In the genomic region with DNA sequence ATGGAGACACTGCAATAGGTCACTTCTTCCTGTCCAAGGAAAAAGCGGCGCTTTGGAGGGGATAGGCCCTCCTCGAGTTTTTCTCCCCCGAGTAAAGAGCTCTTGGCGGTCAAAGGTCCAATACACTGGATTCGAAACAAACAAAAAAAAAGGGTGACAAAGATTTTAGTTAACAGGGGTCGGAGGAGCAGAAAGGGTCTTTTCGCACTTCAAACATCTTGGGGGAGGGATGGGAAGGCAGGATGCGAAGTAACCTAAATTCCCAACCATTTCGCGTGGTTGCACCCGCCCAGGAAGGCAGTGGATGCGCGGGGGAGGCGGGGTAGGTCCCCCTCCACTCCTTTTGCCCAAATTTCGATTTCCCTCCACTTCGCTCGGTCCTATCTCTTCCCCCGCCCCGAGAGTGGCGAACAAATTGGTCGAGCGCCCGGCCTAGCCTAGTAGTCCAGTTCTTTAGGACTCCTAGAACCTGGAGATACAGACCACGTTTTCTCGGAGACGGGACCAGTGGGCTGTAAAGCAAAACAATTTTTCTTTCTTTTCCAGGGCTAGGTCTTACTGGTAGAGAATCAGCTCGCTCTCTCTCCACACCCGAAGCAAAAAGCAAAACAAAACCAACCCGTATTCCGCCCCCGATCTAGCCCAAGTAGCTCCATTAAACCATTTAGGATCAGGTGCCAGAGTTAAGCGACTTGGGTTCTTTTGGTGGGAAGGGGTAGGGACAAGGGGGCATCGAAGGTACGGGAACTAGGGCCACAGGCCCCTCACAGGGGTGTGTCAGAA, we compare ENCODE assay signal across 8 cellular contexts. TPM values are rescaled to one million over a fixed set of nuclear protein-coding genes. Genes with fewer than 3 reads are reported as not detected.
DNase-seq lines count a peak whose midpoint lies in the region; ATAC-seq and TF ChIP-seq lines count a peak whose summit lies in the region.

No MANE protein-coding gene starts in this region.

- peaks cover 10% of the 10 kb centered on the region for H3K4me1 Mint-ChIP-seq in activated CD8-positive, alpha-beta memory T cell treated with anti-CD3 and anti-CD28 coated beads, Interleukin-2, amount 10 ng/mL, durations not matched to agents 7 days and 5 days
- peaks cover 15% of the 10 kb centered on the region for H3K4me1 Mint-ChIP-seq in activated naive CD4-positive, alpha-beta T cell treated with anti-CD3 and anti-CD28 coated beads, Interleukin-2, amount 50 U/mL, for 24 hours
- H3K4me1 Mint-ChIP-seq in glutamatergic neuron (ENCODE audit: low read depth, unreplicated experiment), result peaks cover 6% of the 10 kb centered on the region

- peak overlapping the region; percentile 88 for H3K4me3 Mint-ChIP-seq in activated CD8-positive, alpha-beta memory T cell treated with anti-CD3 and anti-CD28 coated beads, Interleukin-2, amount 10 ng/mL, durations not matched to agents 7 days and 5 days
- peak overlapping the region; percentile 99 for H3K4me3 Mint-ChIP-seq in activated naive CD4-positive, alpha-beta T cell treated with anti-CD3 and anti-CD28 coated beads, Interleukin-2, amount 50 U/mL, for 24 hours
- H3K4me3 Mint-ChIP-seq in glutamatergic neuron (ENCODE audit: unreplicated experiment), result peak overlapping the region; percentile 94

- CTCF ChIA-PET in activated CD8-positive, alpha-beta memory T cell treated with anti-CD3 and anti-CD28 coated beads, Interleukin-2, amount 10 ng/mL, durations not matched to agents 7 days and 5 days (lab: Charles Lee), result interaction anchor here (0.7 to 3.8 kb wide), 3 partner anchors 20 to 395 kb away, joined by 3 to 28 read pairs (median 3); no protein-coding TSS in a partner anchor

- no peak for TF ChIP-seq CTCF in glutamatergic neuron (IDR thresholded peaks at IDR 0.05; ENCODE audit: partially characterized antibody, unreplicated experiment)

- ATAC-seq in activated CD8-positive, alpha-beta memory T cell treated with anti-CD3 and anti-CD28 coated beads, Interleukin-2, amount 10 ng/mL, durations not matched to agents 7 days and 5 days, result peak; percentile 2
- no peak for ATAC-seq in GM21360 (IDR thresholded peaks at IDR 0.05; ENCODE audit: unreplicated experiment)

- H3K27ac Mint-ChIP-seq in activated CD8-positive, alpha-beta memory T cell treated with anti-CD3 and anti-CD28 coated beads, Interleukin-2, amount 10 ng/mL, durations not matched to agents 7 days and 5 days, result peak overlapping the region; percentile 98
- peak overlapping the region; percentile 99 for H3K27ac Mint-ChIP-seq in activated naive CD4-positive, alpha-beta T cell treated with anti-CD3 and anti-CD28 coated beads, Interleukin-2, amount 50 U/mL, for 24 hours
- H3K27ac Mint-ChIP-seq in glutamatergic neuron (ENCODE audit: unreplicated experiment), result peak overlapping the region; percentile 64

- H3K27me3 Mint-ChIP-seq in activated CD8-positive, alpha-beta memory T cell treated with anti-CD3 and anti-CD28 coated beads, Interleukin-2, amount 10 ng/mL, durations not matched to agents 7 days and 5 days, result no peaks in the 10 kb centered on the region
- H3K27me3 Mint-ChIP-seq in activated naive CD4-positive, alpha-beta T cell treated with anti-CD3 and anti-CD28 coated beads, Interleukin-2, amount 50 U/mL, for 24 hours, result no peaks in the 10 kb centered on the region
- peaks cover 8% of the 10 kb centered on the region for H3K27me3 Mint-ChIP-seq in glutamatergic neuron (ENCODE audit: unreplicated experiment)

- peaks cover 5% of the 10 kb centered on the region for H3K36me3 Mint-ChIP-seq in activated CD8-positive, alpha-beta memory T cell treated with anti-CD3 and anti-CD28 coated beads, Interleukin-2, amount 10 ng/mL, durations not matched to agents 7 days and 5 days
- no peaks in the 10 kb centered on the region for H3K36me3 Mint-ChIP-seq in activated naive CD4-positive, alpha-beta T cell treated with anti-CD3 and anti-CD28 coated beads, Interleukin-2, amount 50 U/mL, for 24 hours
- no peaks in the 10 kb centered on the region for H3K36me3 Mint-ChIP-seq in glutamatergic neuron (ENCODE audit: unreplicated experiment)

- no peak for DNase-seq in activated CD8-positive, alpha-beta memory T cell treated with anti-CD3 and anti-CD28 coated beads, Interleukin-2, amount 10 ng/mL, durations not matched to agents 7 days and 5 days
- DNase-seq in activated CD8-positive, alpha-beta memory T cell treated with anti-CD3 and anti-CD28 coated beads for 24 hours, result no peak
- peak; percentile 16 for DNase-seq in NCI-H2196 treated with DMSO at 0.1 percent for 48 hours (lab: John Stamatoyannopoulos, UW; ENCODE audit: unreplicated experiment)
- DNase-seq in glutamatergic neuron, result no peak
- peak; percentile 25 for DNase-seq in occipital lobe (lab: John Stamatoyannopoulos, UW)
- DNase-seq in NCI-H1694 (lab: John Stamatoyannopoulos, UW), result no peak

- no peaks in the 10 kb centered on the region for H3K9me3 Mint-ChIP-seq in activated CD8-positive, alpha-beta memory T cell treated with anti-CD3 and anti-CD28 coated beads, Interleukin-2, amount 10 ng/mL, durations not matched to agents 7 days and 5 days (ENCODE audit: low read depth)
- no peaks in the 10 kb centered on the region for H3K9me3 Mint-ChIP-seq in activated naive CD4-positive, alpha-beta T cell treated with anti-CD3 and anti-CD28 coated beads, Interleukin-2, amount 50 U/mL, for 24 hours
- peaks cover 6% of the 10 kb centered on the region for H3K9me3 Mint-ChIP-seq in glutamatergic neuron (ENCODE audit: unreplicated experiment)

RNA-seq across cellular contexts. Expression of gene STAG2, which starts 2.0 kb away (rescaled TPM):
- total RNA-seq in activated CD8-positive, alpha-beta memory T cell treated with anti-CD3 and anti-CD28 coated beads, Interleukin-2, amount 10 ng/mL, durations not matched to agents 7 days and 5 days, result 100 to 1,000 TPM in 1 of 2 experiments, 10 to 100 TPM in 1; 80.6 to 112 TPM
- total RNA-seq in glutamatergic neuron (ENCODE audit: unreplicated experiment) (49.0 TPM), occipital lobe (142 TPM)

Comparison
In these comparisons a context has a peak if more than half of its experiments do, and no peak if none do; other contexts are left out.
1. DNase-seq: peak in NCI-H2196 treated with DMSO at 0.1 percent for 48 hours (single experiment) and occipital lobe (single experiment); none in activated CD8-positive, alpha-beta memory T cell treated with anti-CD3 and anti-CD28 coated beads, Interleukin-2, amount 10 ng/mL, durations not matched to agents 7 days and 5 days (single experiment), activated CD8-positive, alpha-beta memory T cell treated with anti-CD3 and anti-CD28 coated beads for 24 hours (single experiment), glutamatergic neuron (single experiment) and NCI-H1694 (single experiment).
2. Peak in every context shown above with its lines, with median percentiles within 50 percentile points of each other: H3K27ac Mint-ChIP-seq and H3K4me3 Mint-ChIP-seq.